Comparison of ENCODE assay signal across 1 cellular context in the genomic region with DNA sequence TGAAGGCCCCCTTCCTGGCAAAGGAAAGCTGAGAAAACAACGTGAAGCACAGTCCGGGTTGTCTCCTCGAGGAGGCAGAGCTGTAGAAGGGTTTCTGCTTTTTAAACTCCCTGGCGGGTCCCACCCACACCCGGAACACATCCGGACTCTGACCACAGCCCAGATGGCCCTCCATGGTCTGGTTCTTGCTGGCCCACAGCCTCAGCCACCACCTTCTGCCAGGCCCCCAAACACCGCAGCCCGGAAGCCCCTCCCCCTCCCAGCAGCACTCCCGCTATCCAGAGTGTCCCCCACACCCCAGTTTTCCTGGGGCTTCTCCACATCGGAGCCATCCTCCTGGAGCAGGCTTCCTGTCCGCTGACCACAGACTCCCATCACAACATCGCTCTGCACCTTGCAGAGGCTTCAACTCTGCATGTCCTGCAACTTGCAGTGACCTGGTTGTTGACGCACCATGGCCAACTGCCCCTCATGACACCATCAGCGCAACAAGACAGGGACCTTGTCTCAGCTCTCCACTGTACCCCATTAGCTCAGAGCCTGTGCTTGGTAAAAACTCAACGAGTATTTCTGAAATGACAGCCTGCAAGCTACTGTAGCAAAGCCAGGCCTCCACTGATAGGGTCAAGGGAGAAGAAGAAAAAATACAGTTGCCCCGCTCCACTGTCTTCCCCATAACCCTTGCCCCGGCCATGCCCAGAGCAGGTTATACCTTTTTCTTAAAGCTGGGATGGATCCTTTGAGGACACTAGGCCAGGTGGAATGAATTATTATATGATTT.
TF ChIP-seq lines count a peak whose summit lies in the region.

No MANE protein-coding gene starts in this region.

TF ChIP-seq in GM12878, 131 proteins besides CTCF, POLR2A, EP300 and RAD21 (continued from another document):
- TF ChIP-seq CREM (IDR thresholded peaks at IDR 0.05; ENCODE audit: low read depth) (no peak), ZZZ3 (IDR thresholded peaks at IDR 0.05; ENCODE audit: control insufficient read depth, insufficient read length, low read depth) (no peak), DPF2 (IDR thresholded peaks at IDR 0.05) (no peak), MXI1 (IDR thresholded peaks at IDR 0.05; ENCODE audit: low read depth, low read length) (no peak)
